Comparison of ENCODE assay signal across 8 cellular contexts in genomic region chr7:4612939-4613841, GRCh38.
DNase-seq lines count a peak whose midpoint lies in the region; ATAC-seq, FAIRE-seq and TF ChIP-seq lines count a peak whose summit lies in the region.

No MANE protein-coding gene starts in this region.

- H3K36me3 ChIP-seq in bronchial epithelial cell (ENCODE audit: control insufficient read depth, insufficient read depth, low read length), result no peaks in the 10 kb centered on the region
- no peaks in the 10 kb centered on the region for H3K36me3 ChIP-seq in lower lobe of right lung

- peak overlapping the region; percentile 80 for H3K27ac ChIP-seq in lower lobe of right lung

- H3K36me3 Mint-ChIP-seq in type B pancreatic cell, result no peaks in the 10 kb centered on the region

- DNase-seq in activated effector memory CD4-positive, alpha-beta T cell treated with anti-CD3 and anti-CD28 coated beads, Interleukin-2, amount 50 U/mL, for 16 hours, result peak; percentile 58
- no peak for DNase-seq in activated effector memory CD4-positive, alpha-beta T cell treated with Interleukin-2 at 50 U/mL for 16 hours
- DNase-seq in bronchial epithelial cell (ENCODE audit: low read depth) (peak; percentile 17), lower lobe of right lung (no peak), type B pancreatic cell (ENCODE audit: extremely low spot score, unreplicated experiment) (no peak), GM13977 (ENCODE audit: low spot score) (no peak), NCI-H1105 (lab: John Stamatoyannopoulos, UW) (no peak)
- DNase-seq in stimulated activated CD4-positive, alpha-beta T cell treated with anti-CD3 and anti-CD28 coated beads, Interleukin-1b, Interleukin-23, amount 100 ng/mL, for 48 hours, result no peak

- peaks cover 22% of the 10 kb centered on the region for H3K4me1 ChIP-seq in lower lobe of right lung

- H3K4me3 Mint-ChIP-seq in type B pancreatic cell, result peak overlapping the region; percentile 32

- H3K4me1 Mint-ChIP-seq in type B pancreatic cell (ENCODE audit: unreplicated experiment), result peaks cover 18% of the 10 kb centered on the region

- H3K4me3 ChIP-seq in bronchial epithelial cell (ENCODE audit: low read depth, low read length), result no peak overlapping the region
- H3K4me3 ChIP-seq in lower lobe of right lung, result peak overlapping the region; percentile 39

- intact Hi-C loops in lower lobe of right lung (cut with DNase I), result no loop called here

- no peak for FAIRE-seq in bronchial epithelial cell (lab: Jason Lieb, UNC)

- H3K27ac Mint-ChIP-seq in type B pancreatic cell, result peak overlapping the region; percentile 59

- no peaks in the 10 kb centered on the region for H3K27me3 Mint-ChIP-seq in type B pancreatic cell

- H3K9me3 Mint-ChIP-seq in type B pancreatic cell, result no peaks in the 10 kb centered on the region

- H3K27me3 ChIP-seq in bronchial epithelial cell (ENCODE audit: control insufficient read depth, insufficient read depth, low read length) (no peaks in the 10 kb centered on the region), lower lobe of right lung (ENCODE audit: low read depth) (no peaks in the 10 kb centered on the region)

- TF ChIP-seq CTCF in bronchial epithelial cell (IDR thresholded peaks at IDR 0.05; ENCODE audit: insufficient read depth, low read length, severe bottlenecking), result no peak
- no peak for TF ChIP-seq CTCF in lower lobe of right lung (IDR thresholded peaks at IDR 0.05)
- TF ChIP-seq CTCF in type B pancreatic cell (conservative IDR thresholded peaks at IDR 0.05), result no peak
- no peak for TF ChIP-seq CTCF in GM13977 (IDR thresholded peaks at IDR 0.05; ENCODE audit: extremely low read depth, insufficient read depth, missing control alignments)

- peak; percentile 35 to 48 for ATAC-seq in lower lobe of right lung

- in situ Hi-C loops in GM13977 (cut with MboI; ENCODE audit: low pct_unique_long_range_greater_than_20kb, low sequenced_read_pairs, unreplicated experiment), result loop anchor here (25.0 kb wide), 1 partner anchor 474 kb away; no protein-coding TSS in a partner anchor

- H3K9me3 ChIP-seq in lower lobe of right lung, result no peaks in the 10 kb centered on the region

Comparison
In these comparisons a context has a peak if more than half of its experiments do, and no peak if none do; other contexts are left out.
1. DNase-seq: peak in activated effector memory CD4-positive, alpha-beta T cell treated with anti-CD3 and anti-CD28 coated beads, Interleukin-2, amount 50 U/mL, for 16 hours (single experiment) and bronchial epithelial cell (single experiment); none in activated effector memory CD4-positive, alpha-beta T cell treated with Interleukin-2 at 50 U/mL for 16 hours (single experiment), lower lobe of right lung (single experiment), type B pancreatic cell (single experiment), stimulated activated CD4-positive, alpha-beta T cell treated with anti-CD3 and anti-CD28 coated beads, Interleukin-1b, Interleukin-23, amount 100 ng/mL, for 48 hours (single experiment), GM13977 (single experiment) and NCI-H1105 (single experiment).